In the genomic region with DNA sequence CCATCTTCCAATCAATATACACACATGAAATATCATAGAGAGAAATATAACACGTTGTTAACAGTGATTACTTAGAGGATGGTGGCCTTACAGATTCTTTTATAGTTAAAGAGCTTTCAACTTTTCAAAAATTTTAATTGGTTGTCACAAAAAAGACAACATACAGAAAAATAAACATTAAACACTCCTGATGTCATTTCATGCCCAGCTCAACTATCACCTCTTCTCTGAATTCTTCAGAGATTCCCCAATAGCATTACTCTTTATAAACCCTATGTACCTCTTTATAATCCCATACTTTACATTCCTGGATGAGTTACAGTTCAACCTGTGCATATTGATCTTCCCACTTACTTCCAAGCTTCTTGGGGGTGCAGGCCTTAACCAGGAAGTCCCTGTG, we compare ENCODE assay signal across 35 cellular contexts.
"Had no signal": no experiment of that assay in that cellular context is flagged by ENCODE, and none has a peak within 500 bp of the region (broad histone marks: within the 10 kb centered on the region; RNA-seq: fewer than 3 reads in every experiment).

No MANE protein-coding gene starts in this region.

- H3K27me3 ChIP-seq: MG63 had no signal

- DNase-seq: Karpas-422, Kasumi-1, MG63, MM.1S, MV-4-11, NCI-H1048, NCI-H1092, NCI-H1092 treated with DMSO at 0.1 percent for 48 hours, NCI-H1105, NCI-H1105 treated with DMSO at 0.1 percent for 48 hours, NCI-H1417, NCI-H1417 treated with DMSO at 0.1 percent for 48 hours, NCI-H1436, NCI-H1436 treated with DMSO at 0.1 percent for 48 hours, NCI-H146, NCI-H1694, NCI-H1694 treated with DMSO at 0.1 percent for 48 hours, NCI-H187, NCI-H187 treated with DMSO at 0.1 percent for 48 hours, NCI-H1930, NCI-H2029, NCI-H2029 treated with DMSO at 0.1 percent for 48 hours, NCI-H2081, NCI-H2081 treated with DMSO at 0.1 percent for 48 hours, NCI-H2107, NCI-H2171, NCI-H2171 treated with DMSO at 0.1 percent for 48 hours, NCI-H2227 treated with DMSO at 0.1 percent for 48 hours, NCI-H226, NCI-H345, NCI-H446, NCI-H446 treated with DMSO at 0.1 percent for 48 hours, NCI-H510A, NCI-H510A treated with DMSO at 0.1 percent for 48 hours, NCI-H524 had no signal

- H3K36me3 ChIP-seq: MG63 had no signal

- H3K9me3 ChIP-seq: MG63 had no signal

- H3K4me3 ChIP-seq: MG63 had no signal
